ENCODE assay signal across 18 cellular contexts in the genomic region with DNA sequence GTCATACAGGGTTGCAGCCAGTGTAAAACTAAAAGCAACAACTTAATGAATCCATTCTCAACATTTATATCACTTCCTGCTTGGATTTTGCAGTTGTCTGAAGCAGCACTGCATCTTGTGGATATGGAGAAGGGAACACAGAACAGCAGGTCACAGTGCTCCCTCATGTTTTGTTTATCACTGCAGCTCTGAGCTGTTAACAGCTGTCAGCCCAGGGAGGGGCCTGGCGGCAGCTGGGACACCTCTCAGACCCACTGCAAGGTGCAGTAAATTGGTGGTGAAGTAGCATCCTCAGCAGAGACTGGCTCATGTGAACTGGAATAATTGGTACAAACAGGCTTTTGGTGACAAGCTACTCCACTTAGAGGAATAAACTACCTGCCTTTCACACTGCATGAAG.
DNase-seq lines count a peak whose midpoint lies in the region; ATAC-seq and TF ChIP-seq lines count a peak whose summit lies in the region.
"Had no signal": no experiment of that assay in that cellular context is flagged by ENCODE, and none has a peak within 500 bp of the region (broad histone marks: within the 10 kb centered on the region; RNA-seq: fewer than 3 reads in every experiment).

No MANE protein-coding gene starts in this region.

- H2AFZ ChIP-seq in GM23338 = no peak overlapping the region

- no peaks in the 10 kb centered on the region for H4K20me1 ChIP-seq in GM23338 (replicated peaks; ENCODE audit: insufficient read depth)

- H3K27ac Mint-ChIP-seq in GM23338 (no peak overlapping the region), glutamatergic neuron (ENCODE audit: unreplicated experiment) (peak overlapping the region; percentile 84)
- no peak overlapping the region for H3K27ac Mint-ChIP-seq in CD4-positive, alpha-beta memory T cell
- no peak overlapping the region for H3K27ac Mint-ChIP-seq in activated T-cell treated with anti-CD3 and anti-CD28 coated beads, Interleukin-2, amount 50 U/mL, for 24 hours
- H3K27ac Mint-ChIP-seq: HFFc6 had no signal

- DNase-seq in DMS 273 (lab: John Stamatoyannopoulos, UW; ENCODE audit: unreplicated experiment) (peak; percentile 4), DMS 273 treated with DMSO at 0.1 percent for 48 hours (lab: John Stamatoyannopoulos, UW) (no peak), GM23338 (ENCODE audit: low spot score) (no peak), NCI-H510A treated with DMSO at 0.1 percent for 48 hours (lab: John Stamatoyannopoulos, UW) (peak; percentile 59), glutamatergic neuron (peak; percentile 60)
- DNase-seq in CD4-positive, alpha-beta memory T cell = no peak
- no peak for DNase-seq in activated T-cell treated with anti-CD3 and anti-CD28 coated beads, Interleukin-2, amount 50 U/mL, for 24 hours
- DNase-seq: DMS79, HFFc6, NCI-H2029, Peyer's patch, SIG-M5, T-helper 2 cell had no signal

- peaks cover 4% of the 10 kb centered on the region; the same call in 1 of the 2 replicates for H3K4me1 ChIP-seq in GM23338 (ENCODE audit: insufficient read depth)
- no peaks in the 10 kb centered on the region for H3K4me1 ChIP-seq in CD4-positive, alpha-beta memory T cell (ENCODE audit: insufficient read depth, low read length)
- H3K4me1 ChIP-seq: Peyer's patch had no signal

- intact Hi-C loops in CD4-positive, alpha-beta memory T cell (cut with micrococcal nuclease) = no loop called here

- H3K27me3 Mint-ChIP-seq in GM23338 (ENCODE audit: insufficient read depth, low read depth, poor library complexity) (peaks cover 1% of the 10 kb centered on the region), glutamatergic neuron (ENCODE audit: unreplicated experiment) (peaks cover 2% of the 10 kb centered on the region)
- no peaks in the 10 kb centered on the region for H3K27me3 Mint-ChIP-seq in CD4-positive, alpha-beta memory T cell
- H3K27me3 Mint-ChIP-seq in activated T-cell treated with anti-CD3 and anti-CD28 coated beads, Interleukin-2, amount 50 U/mL, for 24 hours = no peaks in the 10 kb centered on the region

- H3K79me2 ChIP-seq in GM23338 (replicated peaks; ENCODE audit: insufficient read depth) = no peaks in the 10 kb centered on the region

- H3K4me3 Mint-ChIP-seq in GM23338 = no peak overlapping the region
- no peak overlapping the region for H3K4me3 Mint-ChIP-seq in glutamatergic neuron (ENCODE audit: unreplicated experiment)
- H3K4me3 Mint-ChIP-seq in CD4-positive, alpha-beta memory T cell = no peak overlapping the region
- no peak overlapping the region for H3K4me3 Mint-ChIP-seq in activated T-cell treated with anti-CD3 and anti-CD28 coated beads, Interleukin-2, amount 50 U/mL, for 24 hours
- H3K4me3 Mint-ChIP-seq: HFFc6 had no signal

- no peaks in the 10 kb centered on the region for H3K9me3 ChIP-seq in CD4-positive, alpha-beta memory T cell (ENCODE audit: control insufficient read depth in 1 of 2, low read length in 2 of 2)
- H3K9me3 ChIP-seq: Peyer's patch had no signal

- H3K4me3 ChIP-seq in GM23338 = no peak overlapping the region
- H3K4me3 ChIP-seq in CD4-positive, alpha-beta memory T cell (ENCODE audit: low read length in 2 of 2) = no peak overlapping the region
- H3K4me3 ChIP-seq: GM12878, K562, Peyer's patch had no signal

- no peak for TF ChIP-seq CTCF in GM23338 (conservative IDR thresholded peaks at IDR 0.05; ENCODE audit: low read depth in 2 of 2)
- no peak for TF ChIP-seq CTCF in glutamatergic neuron (IDR thresholded peaks at IDR 0.05; ENCODE audit: partially characterized antibody, unreplicated experiment)

- H3K4me2 ChIP-seq in GM23338 = no peak overlapping the region

- ATAC-seq in GM23338 (peak; percentile 36; the same call in 2 of the 3 replicates), HG03175 (IDR thresholded peaks at IDR 0.05; ENCODE audit: unreplicated experiment) (no peak)
- ATAC-seq: GM12878, K562 had no signal

- H3K27ac ChIP-seq in GM23338 (ENCODE audit: low read depth) = no peak overlapping the region
- no peak overlapping the region for H3K27ac ChIP-seq in CD4-positive, alpha-beta memory T cell (ENCODE audit: low read depth, low read length)
- H3K27ac ChIP-seq: 22Rv1, HL-60, Peyer's patch had no signal

- CTCF ChIA-PET in CD4-positive, alpha-beta memory T cell (lab: Charles Lee; ENCODE audit: partially characterized antibody) = no interaction called here

- H3K36me3 Mint-ChIP-seq in GM23338 (ENCODE audit: low read depth) (no peaks in the 10 kb centered on the region), glutamatergic neuron (ENCODE audit: unreplicated experiment) (no peaks in the 10 kb centered on the region)
- no peaks in the 10 kb centered on the region for H3K36me3 Mint-ChIP-seq in CD4-positive, alpha-beta memory T cell
- H3K36me3 Mint-ChIP-seq in activated T-cell treated with anti-CD3 and anti-CD28 coated beads, Interleukin-2, amount 50 U/mL, for 24 hours (ENCODE audit: low read depth) = no peaks in the 10 kb centered on the region

- H3F3A ChIP-seq in GM23338 (replicated peaks; ENCODE audit: low read depth) = no peaks in the 10 kb centered on the region

- no peaks in the 10 kb centered on the region for H3K27me3 ChIP-seq in GM23338 (ENCODE audit: insufficient read depth)
- no peaks in the 10 kb centered on the region for H3K27me3 ChIP-seq in CD4-positive, alpha-beta memory T cell (ENCODE audit: insufficient read depth, low read length)
- H3K27me3 ChIP-seq: Peyer's patch had no signal

- H3K9me3 Mint-ChIP-seq in GM23338 = no peaks in the 10 kb centered on the region; the same call in 2 of the 3 replicates
- H3K9me3 Mint-ChIP-seq in glutamatergic neuron (ENCODE audit: unreplicated experiment) = peaks cover 7% of the 10 kb centered on the region
- H3K9me3 Mint-ChIP-seq in CD4-positive, alpha-beta memory T cell = peaks cover 0 to 12% (median 0%) of the 10 kb centered on the region in 8 donors
- no peaks in the 10 kb centered on the region for H3K9me3 Mint-ChIP-seq in activated T-cell treated with anti-CD3 and anti-CD28 coated beads, Interleukin-2, amount 50 U/mL, for 24 hours

- H3K4me1 Mint-ChIP-seq in GM23338 (peaks cover 10% of the 10 kb centered on the region), glutamatergic neuron (ENCODE audit: low read depth, unreplicated experiment) (peaks cover 24% of the 10 kb centered on the region)
- no peaks in the 10 kb centered on the region for H3K4me1 Mint-ChIP-seq in CD4-positive, alpha-beta memory T cell
- H3K4me1 Mint-ChIP-seq in activated T-cell treated with anti-CD3 and anti-CD28 coated beads, Interleukin-2, amount 50 U/mL, for 24 hours (ENCODE audit: low read depth) = no peaks in the 10 kb centered on the region

- no peaks in the 10 kb centered on the region; the same call in 1 of the 2 replicates for H3K9me2 ChIP-seq in GM23338 (ENCODE audit: insufficient read depth)

- no peaks in the 10 kb centered on the region for H3K36me3 ChIP-seq in GM23338 (ENCODE audit: insufficient read depth)
- no peaks in the 10 kb centered on the region for H3K36me3 ChIP-seq in CD4-positive, alpha-beta memory T cell (ENCODE audit: insufficient read depth, low read length)
- H3K36me3 ChIP-seq: Peyer's patch had no signal

- POLR2A ChIA-PET in CD4-positive, alpha-beta memory T cell (lab: Charles Lee; ENCODE audit: partially characterized antibody) = no interaction called here

Comparison
In these comparisons a context has a peak if more than half of its experiments do, and no peak if none do; other contexts are left out.
1. DNase-seq: peak in DMS 273 (single experiment), NCI-H510A treated with DMSO at 0.1 percent for 48 hours (single experiment) and glutamatergic neuron (single experiment); none in DMS 273 treated with DMSO at 0.1 percent for 48 hours (single experiment), GM23338 (single experiment), CD4-positive, alpha-beta memory T cell (0 of 5) and activated T-cell treated with anti-CD3 and anti-CD28 coated beads, Interleukin-2, amount 50 U/mL, for 24 hours (single experiment).